Comparison of ENCODE assay signal across 11 cellular contexts in genomic region chr11:43919852-43920597, GRCh38. TPM values are rescaled to one million over a fixed set of nuclear protein-coding genes. Genes with fewer than 3 reads are reported as not detected.
DNase-seq lines count a peak whose midpoint lies in the region; ATAC-seq, FAIRE-seq and TF ChIP-seq lines count a peak whose summit lies in the region.
"Had no signal": no experiment of that assay in that cellular context is flagged by ENCODE, and none has a peak within 500 bp of the region (broad histone marks: within the 10 kb centered on the region; RNA-seq: fewer than 3 reads in every experiment).

No MANE protein-coding gene starts in this region.

- peaks cover 0 to 9% of the 10 kb centered on the region in 2 donors for H3K4me1 ChIP-seq in esophagus (ENCODE audit: control insufficient read depth in 2 of 2, insufficient read depth in 2 of 2, low read length in 1 of 2)
- H3K4me1 ChIP-seq in mucosa of stomach (ENCODE audit: control insufficient read depth, insufficient read depth, low read length) = peaks cover 28% of the 10 kb centered on the region
- H3K4me1 ChIP-seq in upper lobe of right lung = peaks cover 27% of the 10 kb centered on the region

- intact Hi-C loops in upper lobe of right lung (cut with DNase I) = no loop called here

- H3K27ac ChIP-seq in esophagus (ENCODE audit: low read depth in 2 of 2, low read length in 1 of 2) (peak overlapping the region; percentile 81), upper lobe of right lung (peak overlapping the region; percentile 55)

- H3K4me1 Mint-ChIP-seq in activated T-cell treated with anti-CD3 and anti-CD28 coated beads, Interleukin-2, amount 50 U/mL, for 24 hours (ENCODE audit: low read depth) = peaks cover 16% of the 10 kb centered on the region
- H3K4me1 Mint-ChIP-seq in activated T-cell treated with anti-CD3 and anti-CD28 coated beads, Interleukin-2, amount 50 U/mL, for 4 hours (ENCODE audit: low read depth) = peaks cover 4% of the 10 kb centered on the region
- H3K4me1 Mint-ChIP-seq: naive B cell had no signal

- H3K36me3 ChIP-seq in esophagus (ENCODE audit: control insufficient read depth in 2 of 2, insufficient read depth in 2 of 2, low read length in 1 of 2) (peaks cover 0 to 7% of the 10 kb centered on the region in 2 donors), mucosa of stomach (ENCODE audit: control insufficient read depth, insufficient read depth, low read length) (no peaks in the 10 kb centered on the region), upper lobe of right lung (peaks cover 21% of the 10 kb centered on the region)

- no peak for DNase-seq in activated T-cell treated with anti-CD3 and anti-CD28 coated beads, Interleukin-2, amount 50 U/mL, for 24 hours
- no peak for DNase-seq in activated T-cell treated with anti-CD3 and anti-CD28 coated beads, Interleukin-2, amount 50 U/mL, for 4 hours
- DNase-seq in upper lobe of right lung (no peak), frontal cortex (ENCODE audit: low spot score in 2 of 2) (no peak)
- DNase-seq: activated CD4-positive, alpha-beta T cell treated with anti-CD3 and anti-CD28 coated beads for 1 hour; GDM1; naive B cell had no signal

- H3K4me3 Mint-ChIP-seq in activated T-cell treated with anti-CD3 and anti-CD28 coated beads, Interleukin-2, amount 50 U/mL, for 24 hours = no peak overlapping the region
- no peak overlapping the region for H3K4me3 Mint-ChIP-seq in activated T-cell treated with anti-CD3 and anti-CD28 coated beads, Interleukin-2, amount 50 U/mL, for 4 hours
- H3K4me3 Mint-ChIP-seq: naive B cell had no signal

- H3K9me3 Mint-ChIP-seq in activated T-cell treated with anti-CD3 and anti-CD28 coated beads, Interleukin-2, amount 50 U/mL, for 24 hours = no peaks in the 10 kb centered on the region
- H3K9me3 Mint-ChIP-seq in activated T-cell treated with anti-CD3 and anti-CD28 coated beads, Interleukin-2, amount 50 U/mL, for 4 hours = no peaks in the 10 kb centered on the region
- H3K9me3 Mint-ChIP-seq: naive B cell had no signal

- H3K27me3 ChIP-seq in esophagus (ENCODE audit: control insufficient read depth in 1 of 2, insufficient read depth in 2 of 2, low read length in 2 of 2) (no peaks in the 10 kb centered on the region), mucosa of stomach (ENCODE audit: control insufficient read depth, insufficient read depth, low read length) (no peaks in the 10 kb centered on the region), upper lobe of right lung (no peaks in the 10 kb centered on the region)

- TF ChIP-seq CTCF in upper lobe of right lung (IDR thresholded peaks at IDR 0.05) = no peak

- 77 to 81% methylated on average over 14 of the region's 14 CpGs for WGBS in esophagus, 2 donors

- peak overlapping the region; percentile 11 for H3K27ac Mint-ChIP-seq in activated T-cell treated with anti-CD3 and anti-CD28 coated beads, Interleukin-2, amount 50 U/mL, for 24 hours
- H3K27ac Mint-ChIP-seq: naive B cell had no signal

- H3K9ac ChIP-seq in mucosa of stomach (ENCODE audit: low read length) = peak overlapping the region; percentile 13

- peaks cover 73% of the 10 kb centered on the region for H3K36me3 Mint-ChIP-seq in activated T-cell treated with anti-CD3 and anti-CD28 coated beads, Interleukin-2, amount 50 U/mL, for 24 hours (ENCODE audit: low read depth)
- H3K36me3 Mint-ChIP-seq in activated T-cell treated with anti-CD3 and anti-CD28 coated beads, Interleukin-2, amount 50 U/mL, for 4 hours (ENCODE audit: insufficient read depth) = peaks cover 33% of the 10 kb centered on the region

- no peak overlapping the region for H3K4me3 ChIP-seq in esophagus (ENCODE audit: low read depth in 1 of 2, low read length in 2 of 2)
- no peak overlapping the region for H3K4me3 ChIP-seq in mucosa of stomach (ENCODE audit: low read length)
- H3K4me3 ChIP-seq in upper lobe of right lung = no peak overlapping the region

- peaks cover 0 to 2% of the 10 kb centered on the region in 2 donors for H3K9me3 ChIP-seq in esophagus (ENCODE audit: control insufficient read depth in 2 of 2, insufficient read depth in 1 of 2, low read depth in 1 of 2, low read length in 1 of 2)
- no peaks in the 10 kb centered on the region for H3K9me3 ChIP-seq in mucosa of stomach (ENCODE audit: control insufficient read depth, low read length)
- no peaks in the 10 kb centered on the region for H3K9me3 ChIP-seq in upper lobe of right lung

- FAIRE-seq in frontal cortex (lab: Jason Lieb, UNC) = no peak

- ATAC-seq in activated T-cell treated with anti-CD3 and anti-CD28 coated beads, Interleukin-2, amount 50 U/mL, for 4 hours = no peak
- ATAC-seq in upper lobe of right lung (no peak), GM21367 (IDR thresholded peaks at IDR 0.05; ENCODE audit: unreplicated experiment) (no peak), HG03442 (IDR thresholded peaks at IDR 0.05; ENCODE audit: unreplicated experiment) (no peak)

- H3K27me3 Mint-ChIP-seq in activated T-cell treated with anti-CD3 and anti-CD28 coated beads, Interleukin-2, amount 50 U/mL, for 24 hours = no peaks in the 10 kb centered on the region
- H3K27me3 Mint-ChIP-seq in activated T-cell treated with anti-CD3 and anti-CD28 coated beads, Interleukin-2, amount 50 U/mL, for 4 hours (ENCODE audit: low read depth) = no peaks in the 10 kb centered on the region
- H3K27me3 Mint-ChIP-seq: naive B cell had no signal

RNA-seq across cellular contexts. Expression of gene C11orf96, which starts 22.4 kb away (rescaled TPM):
- under 1 TPM; 0.57 to 0.87 (median 0.78) TPM for total RNA-seq in activated T-cell treated with anti-CD3 and anti-CD28 coated beads, Interleukin-2, amount 50 U/mL, for 4 hours
- 10 to 100 TPM in 1 of 2 donors, 1 to 10 TPM in 1; 4.8 to 38.4 TPM for polyA plus RNA-seq in esophagus
- total RNA-seq in upper lobe of right lung (139 TPM), frontal cortex (15.5 TPM)

RNA-seq across cellular contexts. Expression of gene ALKBH3, which starts 39.4 kb away (rescaled TPM):
- total RNA-seq in activated T-cell treated with anti-CD3 and anti-CD28 coated beads, Interleukin-2, amount 50 U/mL, for 4 hours = 10 to 100 TPM; 43.1 to 59.1 (median 58.0) TPM
- 10 to 100 TPM; 15.3 to 23.2 TPM for polyA plus RNA-seq in esophagus
- total RNA-seq in upper lobe of right lung = 27.7 TPM
- total RNA-seq in frontal cortex = 16.7 TPM
